9 cellular contexts compared by ENCODE assay signal in the genomic region with DNA sequence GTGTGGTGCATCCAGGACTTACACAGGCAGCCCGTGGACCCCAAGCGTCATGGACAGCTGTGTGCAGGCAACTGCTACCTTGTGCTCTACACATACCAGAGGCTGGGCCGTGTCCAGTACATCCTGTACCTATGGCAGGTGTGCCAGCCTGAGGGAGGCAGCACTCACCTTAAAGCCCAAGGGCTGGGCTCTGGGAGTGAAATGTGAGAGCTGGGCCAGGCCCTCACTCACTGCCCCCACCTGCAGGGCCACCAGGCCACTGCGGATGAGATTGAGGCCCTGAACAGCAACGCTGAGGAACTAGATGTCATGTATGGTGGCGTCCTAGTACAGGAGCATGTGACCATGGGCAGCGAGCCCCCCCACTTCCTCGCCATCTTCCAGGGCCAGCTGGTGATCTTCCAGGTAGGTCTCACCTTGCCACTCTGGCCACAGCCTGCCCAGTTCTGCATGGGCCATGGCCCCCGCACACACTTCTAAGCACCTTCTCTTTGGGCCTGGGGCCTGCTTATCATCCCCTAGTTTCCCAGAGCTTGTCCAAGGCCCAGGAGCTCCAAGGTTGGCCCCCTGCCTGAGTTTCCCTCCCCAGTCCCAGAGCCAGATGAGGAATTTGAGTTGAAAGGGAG. TPM values are rescaled to one million over a fixed set of nuclear protein-coding genes. Genes with fewer than 3 reads are reported as not detected.
DNase-seq lines count a peak whose midpoint lies in the region; ATAC-seq and TF ChIP-seq lines count a peak whose summit lies in the region.
"Had no signal": no experiment of that assay in that cellular context is flagged by ENCODE, and none has a peak within 500 bp of the region (broad histone marks: within the 10 kb centered on the region; RNA-seq: fewer than 3 reads in every experiment).

No MANE protein-coding gene starts in this region.

- H3K4me1 ChIP-seq in BLaER1: peaks cover 26% of the 10 kb centered on the region

- no peaks in the 10 kb centered on the region for H3K27me3 ChIP-seq in BLaER1

- DNase-seq in SW480 (ENCODE audit: low spot score) (peak; percentile 44), left colon (peak; percentile 23 to 62), NCI-H1436 (lab: John Stamatoyannopoulos, UW) (no peak), RKO (ENCODE audit: low spot score) (no peak), NCI-H345 (lab: John Stamatoyannopoulos, UW) (no peak)

- H3K4me2 ChIP-seq in BLaER1: no peak overlapping the region

- no peak for ATAC-seq in left colon
- no peak for ATAC-seq in HG03095 (IDR thresholded peaks at IDR 0.05; ENCODE audit: unreplicated experiment)

- H3K36me3 ChIP-seq in BLaER1: peaks cover 85% of the 10 kb centered on the region

- H3K27ac ChIP-seq in BLaER1: no peak overlapping the region

- intact Hi-C loops in left colon (cut with DNase I, micrococcal nuclease): no loop called here

- no peak overlapping the region for H3K4me3 ChIP-seq in BLaER1

- peaks cover 32% of the 10 kb centered on the region for H4K20me1 ChIP-seq in BLaER1

- TF ChIP-seq CTCF in GM12872 (IDR thresholded peaks at IDR 0.05; ENCODE audit: insufficient read depth, low read depth, low read length): peak; percentile 22; the same call in 1 of the 3 replicates

- H3K9me3 ChIP-seq in BLaER1: no peaks in the 10 kb centered on the region

- 0 out of 2 replicates have a peak overlapping the region, but pooled peaks have one; percentile 4 for H3K9ac ChIP-seq in BLaER1

RNA-seq across cellular contexts. Expression of a gene that starts 11.0 kb away (rescaled TPM):
- 100 to 1,000 TPM; 174 to 184 TPM for total RNA-seq in left colon

RNA-seq across cellular contexts. Expression of a gene that starts 27.9 kb away (rescaled TPM):
- 100 to 1,000 TPM in 1 of 2 donors, 10 to 100 TPM in 1; 80.2 to 114 TPM for total RNA-seq in left colon

RNA-seq across cellular contexts. Expression of a gene that starts 37.4 kb away (rescaled TPM):
- 1 to 10 TPM; 1.5 to 2.1 TPM for total RNA-seq in left colon
- total RNA-seq: Daoy had no signal

Comparison
In these comparisons a context has a peak if more than half of its experiments do, and no peak if none do; other contexts are left out.
1. DNase-seq: peak in SW480 (single experiment) and left colon (2 of 2); none in NCI-H1436 (single experiment), RKO (single experiment) and NCI-H345 (single experiment).